21 cellular contexts compared by ENCODE assay signal in the genomic region with DNA sequence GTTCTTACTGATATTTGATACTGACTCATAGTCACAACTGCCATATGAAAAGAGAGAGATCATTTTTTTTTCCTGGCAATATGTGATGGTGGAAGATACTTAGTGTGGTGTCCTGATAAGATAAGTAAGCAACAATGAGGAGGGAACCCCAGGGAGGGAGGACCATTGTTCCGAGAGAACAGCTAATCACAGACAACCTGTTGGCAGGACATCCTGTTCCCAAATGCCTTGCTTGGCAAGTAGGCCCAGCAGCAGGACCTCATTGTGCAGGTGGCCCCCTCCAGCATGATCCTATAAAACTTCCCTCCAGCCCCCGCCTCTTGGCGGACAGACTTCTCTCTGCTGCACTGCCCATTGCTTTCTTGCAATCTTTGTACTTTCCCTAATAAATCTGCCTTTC.
"Had no signal": no experiment of that assay in that cellular context is flagged by ENCODE, and none has a peak within 500 bp of the region (broad histone marks: within the 10 kb centered on the region; RNA-seq: fewer than 3 reads in every experiment).

No MANE protein-coding gene starts in this region.

- H2AFZ ChIP-seq: hepatocyte had no signal

- H3K4me3 Mint-ChIP-seq: naive B cell, nephron had no signal

- H3K4me3 ChIP-seq: coronary artery, esophagus muscularis mucosa, hepatocyte, lung, sigmoid colon, skin epidermis, tibial nerve, upper lobe of right lung had no signal

- H3K36me3 Mint-ChIP-seq: naive B cell had no signal

- H3K27me3 ChIP-seq: esophagus muscularis mucosa, hepatocyte, neutrophil, sigmoid colon, tibial nerve, upper lobe of right lung had no signal

- H3K9me3 ChIP-seq: neutrophil, upper lobe of right lung had no signal

- H3K4me1 Mint-ChIP-seq: naive B cell, nephron had no signal

- H3K27ac Mint-ChIP-seq: nephron had no signal

- DNase-seq: caudate nucleus; effector CD8-positive, alpha-beta T cell; foreskin fibroblast; left colon; left ventricle myocardium superior; mesenchymal stem cell; naive B cell; sigmoid colon; stimulated activated CD4-positive, alpha-beta T cell treated with anti-CD3 and anti-CD28 coated beads, Interleukin-12 subunit alpha, Interleukin-12 subunit beta, amount 100 ng/mL, for 4 hours; stimulated activated naive CD4-positive, alpha-beta T cell treated with Interleukin-2 at 50 U/mL for 16 hours; upper lobe of right lung had no signal

- H3K27me3 Mint-ChIP-seq: naive B cell had no signal

- H3K79me2 ChIP-seq: hepatocyte had no signal

- FAIRE-seq: endometrium had no signal

- H3K4me1 ChIP-seq: esophagus muscularis mucosa, sigmoid colon, tibial nerve, upper lobe of right lung had no signal

- H3K4me2 ChIP-seq: hepatocyte had no signal

- ATAC-seq: left colon, left ventricle myocardium superior, upper lobe of right lung had no signal

- H3K27ac ChIP-seq: coronary artery, epithelial cell of prostate, esophagus muscularis mucosa, hepatocyte, neutrophil, sigmoid colon, skin epidermis, tibial nerve, upper lobe of right lung had no signal

- H3K36me3 ChIP-seq: esophagus muscularis mucosa, neutrophil, sigmoid colon, tibial nerve, upper lobe of right lung had no signal
